ENCODE assay signal across 22 cellular contexts in genomic region chr4:155545456-155545855, GRCh38.
"Had no signal": no experiment of that assay in that cellular context is flagged by ENCODE, and none has a peak within 500 bp of the region (broad histone marks: within the 10 kb centered on the region; RNA-seq: fewer than 3 reads in every experiment).

No MANE protein-coding gene starts in this region.

- ATAC-seq: HepG2, Panc1, PC-3, SK-N-SH treated with all-trans-retinoic acid at 6 μM for 48 hours had no signal

- H3K27ac ChIP-seq: RWPE1 had no signal

- DNase-seq: IMR-90; Kasumi-1; KG1; MM.1S; NCI-H1048; NCI-H1105; NCI-H1436 treated with DMSO at 0.1 percent for 48 hours; NCI-H1694 treated with DMSO at 0.1 percent for 48 hours; NCI-H1930; NCI-H2081; NCI-H2107; NCI-H2227 treated with DMSO at 0.1 percent for 48 hours; NCI-H524; NCI-H526 treated with DMSO at 0.1 percent for 48 hours; NCI-H748 treated with DMSO at 0.1 percent for 48 hours; NK-92 treated with Interleukin-12 subunit alpha and Interleukin-12 subunit beta, amount 100 ng/mL, for 24 hours; PC-3; SHP77 had no signal
